Comparison of ENCODE assay signal across 13 cellular contexts in genomic region chr1:220999872-221000863, GRCh38.
DNase-seq lines count a peak whose midpoint lies in the region; ATAC-seq and TF ChIP-seq lines count a peak whose summit lies in the region.
"Had no signal": no experiment of that assay in that cellular context is flagged by ENCODE, and none has a peak within 500 bp of the region (broad histone marks: within the 10 kb centered on the region; RNA-seq: fewer than 3 reads in every experiment).

No MANE protein-coding gene starts in this region.

- H3K4me3 ChIP-seq in AG10803 (ENCODE audit: low read length) (no peak overlapping the region), epithelial cell of esophagus (ENCODE audit: low read length) (no peak overlapping the region), coronary artery (no peak overlapping the region)
- H3K4me3 ChIP-seq: GM23248, SK-N-MC had no signal

- peak; percentile 25 for DNase-seq in AG10803 (ENCODE audit: low read depth)
- DNase-seq in NCI-H82 (lab: John Stamatoyannopoulos, UW), result peak; percentile 99
- DNase-seq in epithelial cell of esophagus (ENCODE audit: low read depth), result peak; percentile 4
- DNase-seq in medulla oblongata (ENCODE audit: extremely low spot score), result peak; percentile 42
- no peak for DNase-seq in activated CD4-positive, alpha-beta T cell treated with anti-CD3 and anti-CD28 coated beads for 48 hours
- no peak for DNase-seq in coronary artery (ENCODE audit: low spot score)
- DNase-seq: DMS 273 treated with DMSO at 0.1 percent for 48 hours, GM23248, NCI-H1092 treated with DMSO at 0.1 percent for 48 hours, NCI-H510A treated with DMSO at 0.1 percent for 48 hours had no signal

- peak overlapping the region in 1 of 2 donors; percentile 60 for H3K27ac ChIP-seq in coronary artery
- H3K27ac ChIP-seq: GM23248, SK-N-MC had no signal

- TF ChIP-seq CTCF in AG10803 (conservative IDR thresholded peaks at IDR 0.05; ENCODE audit: low read length) (no peak), epithelial cell of esophagus (IDR thresholded peaks at IDR 0.05; ENCODE audit: insufficient read depth, low read depth, low read length, missing control alignments) (no peak), coronary artery (IDR thresholded peaks at IDR 0.05) (no peak)

- ATAC-seq in GM21619 (IDR thresholded peaks at IDR 0.05; ENCODE audit: unreplicated experiment) (no peak), HG03457 (IDR thresholded peaks at IDR 0.05; ENCODE audit: unreplicated experiment) (no peak)

Comparison
In these comparisons a context has a peak if more than half of its experiments do, and no peak if none do; other contexts are left out.
1. DNase-seq: peak in AG10803 (single experiment), NCI-H82 (single experiment), epithelial cell of esophagus (single experiment) and medulla oblongata (single experiment); none in activated CD4-positive, alpha-beta T cell treated with anti-CD3 and anti-CD28 coated beads for 48 hours (single experiment) and coronary artery (single experiment).